ENCODE assay signal across 10 cellular contexts in the genomic region with DNA sequence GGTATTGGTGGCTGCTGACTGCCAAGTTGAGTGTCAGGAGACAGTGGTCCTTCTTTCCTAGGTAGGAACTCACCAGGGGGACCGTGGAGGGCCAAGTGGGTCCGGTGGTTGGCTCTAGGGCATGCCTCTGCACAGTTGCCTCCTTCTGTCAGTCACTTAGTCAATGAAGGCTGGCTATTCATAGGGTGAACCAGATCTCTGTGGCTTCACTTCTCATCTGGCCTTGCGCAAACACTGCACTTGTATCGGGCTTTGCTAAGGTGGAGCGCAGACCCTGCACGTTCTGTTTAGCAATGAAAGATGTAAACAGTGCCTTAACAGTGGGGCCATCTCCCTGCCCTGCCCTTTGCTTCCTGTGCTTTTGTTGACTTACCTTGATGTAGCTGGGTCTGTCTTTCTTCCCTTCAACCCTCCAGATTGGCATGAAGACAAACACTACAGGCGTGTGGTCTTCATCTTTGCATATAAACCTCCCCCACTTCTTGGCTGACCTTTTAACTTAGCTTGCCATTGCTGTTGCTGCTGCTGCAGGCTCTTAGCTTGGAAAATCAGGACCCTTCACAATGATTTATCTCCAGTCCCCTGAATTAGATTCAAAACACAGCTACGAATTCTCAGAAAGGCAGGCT. TPM values are rescaled to one million over a fixed set of nuclear protein-coding genes. Genes with fewer than 3 reads are reported as not detected.
A peak's percentile ranks its signal among the peaks of the same experiment; 100 is the strongest.
DNase-seq lines count a peak whose midpoint lies in the region; ATAC-seq, FAIRE-seq and TF ChIP-seq lines count a peak whose summit lies in the region.
"Had no signal": no experiment of that assay in that cellular context is flagged by ENCODE, and none has a peak within 500 bp of the region (broad histone marks: within the 10 kb centered on the region; RNA-seq: fewer than 3 reads in every experiment).

No MANE protein-coding gene starts in this region.

- TF ChIP-seq POLR2A in GM12892 (IDR thresholded peaks at IDR 0.05; ENCODE audit: low read depth, low read length) = no peak

- no peaks in the 10 kb centered on the region for H3K27me3 ChIP-seq in CD4-positive, CD25-positive, alpha-beta regulatory T cell (ENCODE audit: control insufficient read depth, insufficient read depth, low read length)

- H3K36me3 ChIP-seq in CD4-positive, CD25-positive, alpha-beta regulatory T cell (ENCODE audit: control insufficient read depth, insufficient read depth, low read length) = no peaks in the 10 kb centered on the region

- peaks cover 47 to 100% (median 90%) of the 10 kb centered on the region in 4 donors for H3K4me1 Mint-ChIP-seq in CD4-positive, CD25-positive, alpha-beta regulatory T cell
- peaks cover 92% of the 10 kb centered on the region for H3K4me1 Mint-ChIP-seq in T-helper 17 cell

- no peaks in the 10 kb centered on the region for H3K9me3 ChIP-seq in CD4-positive, CD25-positive, alpha-beta regulatory T cell (ENCODE audit: control insufficient read depth in 2 of 2, low read length in 2 of 2)
- H3K9me3 ChIP-seq in T-helper 17 cell (ENCODE audit: control insufficient read depth, low read length, poor library complexity, severe bottlenecking) = no peaks in the 10 kb centered on the region

- H3K4me1 ChIP-seq in CD4-positive, CD25-positive, alpha-beta regulatory T cell (ENCODE audit: control insufficient read depth, insufficient read depth, low read length, poor library complexity, severe bottlenecking) = peaks cover 99% of the 10 kb centered on the region

- H3K4me3 Mint-ChIP-seq in CD4-positive, CD25-positive, alpha-beta regulatory T cell = peak overlapping the region; percentile 56 to 100 (median 92)
- H3K4me3 Mint-ChIP-seq in T-helper 17 cell = peak overlapping the region; percentile 90

- peak; percentile 89 for FAIRE-seq in GM12892 (lab: Jason Lieb, UNC)
- FAIRE-seq: islet of Langerhans had no signal

- ATAC-seq in CD4-positive, CD25-positive, alpha-beta regulatory T cell (ENCODE audit: low read depth in 2 of 2) = peak; percentile 50 to 65
- peak; percentile 69 for ATAC-seq in T-helper 17 cell
- ATAC-seq in GM21576 (IDR thresholded peaks at IDR 0.05; ENCODE audit: unreplicated experiment) = no peak
- ATAC-seq in HG02763 (IDR thresholded peaks at IDR 0.05; ENCODE audit: unreplicated experiment) = no peak

- no peaks in the 10 kb centered on the region for H3K27me3 Mint-ChIP-seq in CD4-positive, CD25-positive, alpha-beta regulatory T cell
- H3K27me3 Mint-ChIP-seq in T-helper 17 cell = no peaks in the 10 kb centered on the region

- H3K27ac ChIP-seq in CD4-positive, CD25-positive, alpha-beta regulatory T cell (ENCODE audit: insufficient read depth, low read length, poor library complexity, severe bottlenecking) = peak overlapping the region; percentile 81

- H3K27ac Mint-ChIP-seq in CD4-positive, CD25-positive, alpha-beta regulatory T cell = peak overlapping the region; percentile 91 to 99 (median 93)
- peak overlapping the region; percentile 99 for H3K27ac Mint-ChIP-seq in T-helper 17 cell

- DNase-seq in CD4-positive, CD25-positive, alpha-beta regulatory T cell = peak; percentile 25 to 86 (median 67)
- DNase-seq in GM12892 (ENCODE audit: insufficient read length) (no peak), T-helper 17 cell (peak in 1 of 3 donors; percentile 24), left kidney (ENCODE audit: low read depth, low spot score) (peak; percentile 72), hepatic stellate cell (ENCODE audit: low spot score) (no peak), GM19240 (ENCODE audit: insufficient read length, low spot score) (no peak)
- DNase-seq: Kasumi-1 had no signal

- H3K9me3 Mint-ChIP-seq in CD4-positive, CD25-positive, alpha-beta regulatory T cell = no peaks in the 10 kb centered on the region

- peak overlapping the region; percentile 72 for H3K4me3 ChIP-seq in CD4-positive, CD25-positive, alpha-beta regulatory T cell (ENCODE audit: low read depth, low read length)

- H3K36me3 Mint-ChIP-seq in CD4-positive, CD25-positive, alpha-beta regulatory T cell = peaks cover 37% of the 10 kb centered on the region
- peaks cover 3% of the 10 kb centered on the region for H3K36me3 Mint-ChIP-seq in T-helper 17 cell (ENCODE audit: low read depth)

RNA-seq across cellular contexts. Expression of a gene that starts 7.4 kb away (rescaled TPM):
- total RNA-seq in CD4-positive, CD25-positive, alpha-beta regulatory T cell = 441 TPM
- polyA plus RNA-seq in CD4-positive, CD25-positive, alpha-beta regulatory T cell = 100 to 1,000 TPM; 143 to 169 (median 162) TPM
- polyA plus RNA-seq in GM12892 (2012; ENCODE audit: missing spikeins) = 61.4 TPM
- total RNA-seq in T-helper 17 cell = 100 to 1,000 TPM; 273 to 331 TPM

Comparison
In these comparisons a context has a peak if more than half of its experiments do, and no peak if none do; other contexts are left out.
1. ATAC-seq: peak in CD4-positive, CD25-positive, alpha-beta regulatory T cell (2 of 2) and T-helper 17 cell (single experiment); none in GM21576 (single experiment) and HG02763 (single experiment).
2. DNase-seq: peak in CD4-positive, CD25-positive, alpha-beta regulatory T cell (3 of 3) and left kidney (single experiment); none in GM12892 (single experiment), hepatic stellate cell (single experiment) and GM19240 (single experiment).